In genomic region chr14:73825551-73826188, GRCh38 we compare ENCODE assay signal across 9 cellular contexts. TPM values are rescaled to one million over a fixed set of nuclear protein-coding genes. Genes with fewer than 3 reads are reported as not detected.
DNase-seq lines count a peak whose midpoint lies in the region; ATAC-seq and TF ChIP-seq lines count a peak whose summit lies in the region.
"Had no signal": no experiment of that assay in that cellular context is flagged by ENCODE, and none has a peak within 500 bp of the region (broad histone marks: within the 10 kb centered on the region; RNA-seq: fewer than 3 reads in every experiment).

No MANE protein-coding gene starts in this region.

- DNase-seq in Calu3 (peak; percentile 89), HCEC 1CT (peak; percentile 87), NCI-H2171 treated with DMSO at 0.1 percent for 48 hours (lab: John Stamatoyannopoulos, UW) (peak; percentile 83), brain microvascular endothelial cell (peak; percentile 72), iris pigment epithelial cell (ENCODE audit: low read depth) (peak; percentile 80)
- DNase-seq in stimulated activated CD4-positive, alpha-beta T cell treated with anti-CD3 and anti-CD28 coated beads, Interleukin-15, amount 100 ng/mL, for 1 hour (ENCODE audit: low read depth in 1 of 2, low spot score in 1 of 2), result peak; percentile 54 to 71

- no TSS peak for BruUV-seq in Calu3 (replicated peaks; lab: Mats Ljungman, UMichigan)

- H3K27ac ChIP-seq in VCaP, result no peak overlapping the region
- H3K27ac ChIP-seq in brain microvascular endothelial cell, result no peak overlapping the region
- H3K27ac ChIP-seq: SK-N-MC had no signal

- no peak overlapping the region for H3K4me3 Mint-ChIP-seq in Calu3 (ENCODE audit: low read depth, unreplicated experiment)

- in situ Hi-C loops in brain microvascular endothelial cell (cut with HindIII; ENCODE audit: low pct_ligation_motif_present, low sequenced_read_pairs), result no loop called here

- no peak overlapping the region for H3K4me3 ChIP-seq in brain microvascular endothelial cell (ENCODE audit: low read depth, low read length)
- H3K4me3 ChIP-seq: SK-N-MC had no signal

- H3K4me1 Mint-ChIP-seq in Calu3 (ENCODE audit: low read depth, unreplicated experiment), result peaks cover 11% of the 10 kb centered on the region

- no peaks in the 10 kb centered on the region for H3K36me3 Mint-ChIP-seq in Calu3 (ENCODE audit: insufficient read depth, unreplicated experiment)

- no peaks in the 10 kb centered on the region for H3K36me3 ChIP-seq in brain microvascular endothelial cell (replicated peaks)

- no peak overlapping the region for H3K27ac Mint-ChIP-seq in Calu3 (ENCODE audit: unreplicated experiment)

- TF ChIP-seq CTCF in Calu3 (IDR thresholded peaks at IDR 0.05; ENCODE audit: unreplicated experiment) (peak; percentile 77), VCaP (conservative IDR thresholded peaks at IDR 0.05) (peak; percentile 92), brain microvascular endothelial cell (IDR thresholded peaks at IDR 0.05; ENCODE audit: low read depth, low read length, missing control alignments) (peak; percentile 93)

- CTCF ChIA-PET in Calu3 (lab: Charles Lee), result interaction anchor here (0.9 to 2.0 kb wide), 3 partner anchors 60 to 97 kb away, joined by 3 to 4 read pairs (median 4); no protein-coding TSS in a partner anchor

- H3K9me3 Mint-ChIP-seq in Calu3 (ENCODE audit: low read depth, unreplicated experiment), result no peaks in the 10 kb centered on the region

- ATAC-seq in GM18517 (IDR thresholded peaks at IDR 0.05; ENCODE audit: unreplicated experiment), result no peak

- intact Hi-C loops in Calu3 (cut with micrococcal nuclease; ENCODE audit: unreplicated experiment), result loop anchor here (1.0 to 5.0 kb wide), 3 partner anchors 38 to 97 kb away; no protein-coding TSS in a partner anchor

- no peaks in the 10 kb centered on the region for H3K27me3 Mint-ChIP-seq in Calu3 (ENCODE audit: unreplicated experiment)

- no peaks in the 10 kb centered on the region for H3K27me3 ChIP-seq in brain microvascular endothelial cell (replicated peaks)

RNA-seq across cellular contexts. Expression of gene PTGR2, which starts 26.0 kb away (rescaled TPM):
- total RNA-seq in Calu3 (2022), result 9.4 and 12.0 TPM in 2 replicates
